In genomic region chr17:76716146-76716833, GRCh38 we compare ENCODE assay signal across 10 cellular contexts. TPM values are rescaled to one million over a fixed set of nuclear protein-coding genes. Genes with fewer than 3 reads are reported as not detected.
A peak's percentile ranks its signal among the peaks of the same experiment; 100 is the strongest.
DNase-seq lines count a peak whose midpoint lies in the region; FAIRE-seq and TF ChIP-seq lines count a peak whose summit lies in the region.
"Had no signal": no experiment of that assay in that cellular context is flagged by ENCODE, and none has a peak within 500 bp of the region (broad histone marks: within the 10 kb centered on the region; RNA-seq: fewer than 3 reads in every experiment).

No MANE protein-coding gene starts in this region.

- no peak overlapping the region for H2BK12ac ChIP-seq in trophoblast cell (ENCODE audit: low read length)

- H3K9me3 ChIP-seq in trophoblast cell (ENCODE audit: insufficient read depth, low read depth, low read length): no peaks in the 10 kb centered on the region
- H3K9me3 ChIP-seq in kidney (ENCODE audit: control insufficient read depth in 1 of 2, low read length in 2 of 2): no peaks in the 10 kb centered on the region

- no peaks in the 10 kb centered on the region for H3K9me3 Mint-ChIP-seq in activated CD4-positive, alpha-beta T cell treated with anti-CD3 and anti-CD28 coated beads, Interleukin-2, amount 10 ng/mL, durations not matched to agents 7 days and 5 days

- FAIRE-seq in kidney (lab: Jason Lieb, UNC) (no peak), D721Med (lab: Jason Lieb, UNC) (no peak)
- FAIRE-seq: TTC549 had no signal

- no peak overlapping the region for H3K23ac ChIP-seq in trophoblast cell (ENCODE audit: low read length)

- H3K4me1 ChIP-seq in trophoblast cell (ENCODE audit: control insufficient read depth in 1 of 2, insufficient read depth in 2 of 2, low read length in 2 of 2) (peaks cover 0 to 2% of the 10 kb centered on the region in 2 experiments), kidney (ENCODE audit: control insufficient read depth in 1 of 2, insufficient read depth in 1 of 2, low read depth in 1 of 2, low read length in 2 of 2) (peaks cover 8% of the 10 kb centered on the region in 2 donors)

- H3K27me3 Mint-ChIP-seq in activated CD4-positive, alpha-beta T cell treated with anti-CD3 and anti-CD28 coated beads, Interleukin-2, amount 10 ng/mL, durations not matched to agents 7 days and 5 days: no peaks in the 10 kb centered on the region

- intact Hi-C loops in kidney (cut with DNase I): no loop called here

- H3K4me2 ChIP-seq in trophoblast cell (ENCODE audit: low read length): no peak overlapping the region

- H2BK5ac ChIP-seq in trophoblast cell (ENCODE audit: low read depth, low read length, poor library complexity): no peak overlapping the region

- no peak overlapping the region for H4K12ac ChIP-seq in trophoblast cell (ENCODE audit: low read depth, low read length)

- H3K27ac Mint-ChIP-seq in activated CD4-positive, alpha-beta T cell treated with anti-CD3 and anti-CD28 coated beads, Interleukin-2, amount 10 ng/mL, durations not matched to agents 7 days and 5 days: peak overlapping the region; percentile 77

- H3K36me3 ChIP-seq in trophoblast cell (ENCODE audit: control insufficient read depth in 1 of 2, insufficient read depth in 2 of 2, low read length in 2 of 2): peaks cover 43 to 56% of the 10 kb centered on the region in 2 experiments
- peaks cover 39 to 69% of the 10 kb centered on the region in 2 donors for H3K36me3 ChIP-seq in kidney (ENCODE audit: control insufficient read depth in 1 of 2, insufficient read depth in 2 of 2, low read length in 2 of 2)

- H3K4me3 ChIP-seq in epithelial cell of esophagus (ENCODE audit: low read length) (no peak overlapping the region), trophoblast cell (ENCODE audit: low read depth, low read length) (peak overlapping the region; percentile 30), kidney (ENCODE audit: low read length in 2 of 2) (no peak overlapping the region)

- H3K18ac ChIP-seq in trophoblast cell (ENCODE audit: low read length): no peak overlapping the region

- no peak overlapping the region for H4K91ac ChIP-seq in trophoblast cell (ENCODE audit: low read depth, low read length)

- no CpG with 5 or more reads among the region's 13 CpGs for WGBS in trophoblast cell (ENCODE audit: extremely low coverage, insufficient coverage, insufficient read length)

- H3K4me3 Mint-ChIP-seq in activated CD4-positive, alpha-beta T cell treated with anti-CD3 and anti-CD28 coated beads, Interleukin-2, amount 10 ng/mL, durations not matched to agents 7 days and 5 days: peak overlapping the region; percentile 13

- DNase-seq in NCI-H2196 (lab: John Stamatoyannopoulos, UW; ENCODE audit: unreplicated experiment): peak; percentile 38
- DNase-seq in NCI-H2196 treated with DMSO at 0.1 percent for 48 hours (lab: John Stamatoyannopoulos, UW; ENCODE audit: unreplicated experiment): no peak
- DNase-seq in activated CD4-positive, alpha-beta T cell treated with anti-CD3 and anti-CD28 coated beads, Interleukin-2, amount 10 ng/mL, durations not matched to agents 7 days and 5 days: peak; percentile 67
- peak; percentile 97 for DNase-seq in epithelial cell of esophagus (ENCODE audit: low read depth)
- DNase-seq in trophoblast cell: peak; percentile 45 to 51
- no peak for DNase-seq in kidney
- no peak for DNase-seq in D721Med (ENCODE audit: insufficient read length, low spot score)
- DNase-seq in NCI-H1092 treated with DMSO at 0.1 percent for 48 hours (lab: John Stamatoyannopoulos, UW): no peak

- POLR2A ChIA-PET in activated CD4-positive, alpha-beta T cell treated with anti-CD3 and anti-CD28 coated beads, Interleukin-2, amount 10 ng/mL, durations not matched to agents 7 days and 5 days (lab: Charles Lee): interaction anchor here (0.7 to 1.1 kb wide), 2 partner anchors 9 to 1929 kb away, joined by 3 to 4 read pairs; no protein-coding TSS in a partner anchor

- no peak overlapping the region for H4K8ac ChIP-seq in trophoblast cell (ENCODE audit: low read depth, low read length)

- H3K36me3 Mint-ChIP-seq in activated CD4-positive, alpha-beta T cell treated with anti-CD3 and anti-CD28 coated beads, Interleukin-2, amount 10 ng/mL, durations not matched to agents 7 days and 5 days (ENCODE audit: low read depth): peaks cover 53% of the 10 kb centered on the region

- H3K14ac ChIP-seq in trophoblast cell (ENCODE audit: low read length): no peak overlapping the region

- no peak overlapping the region for H2AFZ ChIP-seq in trophoblast cell (ENCODE audit: insufficient read depth, low read length, poor library complexity)

- no peaks in the 10 kb centered on the region for H3K79me1 ChIP-seq in trophoblast cell (ENCODE audit: low read length)

- CTCF ChIA-PET in activated CD4-positive, alpha-beta T cell treated with anti-CD3 and anti-CD28 coated beads, Interleukin-2, amount 10 ng/mL, durations not matched to agents 7 days and 5 days (lab: Charles Lee): interaction anchor here (0.8 to 2.4 kb wide), 2 partner anchors 10 to 66 kb away, joined by 3 to 15 read pairs; partner anchors contain the start of genes JMJD6 and METTL23

- H3K9ac ChIP-seq in trophoblast cell (ENCODE audit: low read length): no peak overlapping the region
- no peak overlapping the region for H3K9ac ChIP-seq in kidney (ENCODE audit: low read length in 2 of 2)

- H3K4ac ChIP-seq in trophoblast cell (ENCODE audit: low read depth, low read length): no peak overlapping the region

- no peaks in the 10 kb centered on the region for H3K27me3 ChIP-seq in trophoblast cell (ENCODE audit: insufficient read depth, low read length)

- H3K4me1 Mint-ChIP-seq in activated CD4-positive, alpha-beta T cell treated with anti-CD3 and anti-CD28 coated beads, Interleukin-2, amount 10 ng/mL, durations not matched to agents 7 days and 5 days: peaks cover 59% of the 10 kb centered on the region

- no peak overlapping the region for H2BK120ac ChIP-seq in trophoblast cell (ENCODE audit: insufficient read depth, low read length, poor library complexity)

- H3K27ac ChIP-seq in trophoblast cell (ENCODE audit: low read depth, low read length): no peak overlapping the region
- H3K27ac ChIP-seq in kidney (ENCODE audit: low read depth in 2 of 2, low read length in 2 of 2): peak overlapping the region in 1 of 2 donors; percentile 19
- H3K27ac ChIP-seq: 22Rv1 had no signal

- no peaks in the 10 kb centered on the region for H3K79me2 ChIP-seq in trophoblast cell (ENCODE audit: control insufficient read depth, insufficient read depth, low read length, poor library complexity)

- no peak overlapping the region for H2AK5ac ChIP-seq in trophoblast cell (ENCODE audit: low read length)

- TF ChIP-seq CTCF in epithelial cell of esophagus (IDR thresholded peaks at IDR 0.05; ENCODE audit: insufficient read depth, low read depth, low read length, missing control alignments): no peak
- no peak for TF ChIP-seq CTCF in kidney (IDR thresholded peaks at IDR 0.05; ENCODE audit: borderline replicate concordance, extremely low read depth, insufficient read depth)
- no peak for TF ChIP-seq CTCF in D721Med (IDR thresholded peaks at IDR 0.05; ENCODE audit: insufficient read depth, missing control alignments)

RNA-seq across cellular contexts. Expression of gene MXRA7, which starts 5.5 kb away (rescaled TPM):
- total RNA-seq in activated CD4-positive, alpha-beta T cell treated with anti-CD3 and anti-CD28 coated beads, Interleukin-2, amount 10 ng/mL, durations not matched to agents 7 days and 5 days: 10 to 100 TPM; 25.7 to 27.3 TPM
- 84.3 and 85.1 TPM in 2 replicates for polyA plus RNA-seq in trophoblast cell (2013)
- 130 TPM for total RNA-seq in kidney
- polyA plus RNA-seq in kidney (ENCODE audit: insufficient read depth, low read depth, low replicate concordance): 72.4 TPM

RNA-seq across cellular contexts. Expression of gene JMJD6, which starts 10.1 kb away (rescaled TPM):
- 10 to 100 TPM; 42.9 to 51.3 TPM for total RNA-seq in activated CD4-positive, alpha-beta T cell treated with anti-CD3 and anti-CD28 coated beads, Interleukin-2, amount 10 ng/mL, durations not matched to agents 7 days and 5 days
- polyA plus RNA-seq in trophoblast cell (2013): 24.2 and 25.4 TPM in 2 replicates
- 23.6 TPM for total RNA-seq in kidney
- 34.3 TPM for polyA plus RNA-seq in kidney (ENCODE audit: insufficient read depth, low read depth, low replicate concordance)

RNA-seq across cellular contexts. Expression of gene METTL23, which starts 10.3 kb away (rescaled TPM):
- total RNA-seq in activated CD4-positive, alpha-beta T cell treated with anti-CD3 and anti-CD28 coated beads, Interleukin-2, amount 10 ng/mL, durations not matched to agents 7 days and 5 days: 10 to 100 TPM; 33.0 to 35.7 TPM
- 18.7 and 18.8 TPM in 2 replicates for polyA plus RNA-seq in trophoblast cell (2013)
- 38.2 TPM for total RNA-seq in kidney
- 53.0 TPM for polyA plus RNA-seq in kidney (ENCODE audit: insufficient read depth, low read depth, low replicate concordance)

RNA-seq across cellular contexts. Expression of gene SRSF2, which starts 20.8 kb away (rescaled TPM):
- 100 to 1,000 TPM; 398 to 443 TPM for total RNA-seq in activated CD4-positive, alpha-beta T cell treated with anti-CD3 and anti-CD28 coated beads, Interleukin-2, amount 10 ng/mL, durations not matched to agents 7 days and 5 days
- polyA plus RNA-seq in trophoblast cell (2013): 205 and 216 TPM in 2 replicates
- 155 TPM for total RNA-seq in kidney
- polyA plus RNA-seq in kidney (ENCODE audit: insufficient read depth, low read depth, low replicate concordance): 129 TPM

RNA-seq across cellular contexts. Expression of gene MFSD11, which starts 21.6 kb away (rescaled TPM):
- total RNA-seq in activated CD4-positive, alpha-beta T cell treated with anti-CD3 and anti-CD28 coated beads, Interleukin-2, amount 10 ng/mL, durations not matched to agents 7 days and 5 days: 10 to 100 TPM; 21.8 to 27.7 TPM
- 26.3 and 27.8 TPM in 2 replicates for polyA plus RNA-seq in trophoblast cell (2013)
- total RNA-seq in kidney: 22.6 TPM
- 12.5 TPM for polyA plus RNA-seq in kidney (ENCODE audit: insufficient read depth, low read depth, low replicate concordance)

Comparison
In these comparisons a context has a peak if more than half of its experiments do, and no peak if none do; other contexts are left out.
1. DNase-seq: peak in NCI-H2196 (single experiment), activated CD4-positive, alpha-beta T cell treated with anti-CD3 and anti-CD28 coated beads, Interleukin-2, amount 10 ng/mL, durations not matched to agents 7 days and 5 days (single experiment), epithelial cell of esophagus (single experiment) and trophoblast cell (2 of 2); none in NCI-H2196 treated with DMSO at 0.1 percent for 48 hours (single experiment), kidney (single experiment), D721Med (single experiment) and NCI-H1092 treated with DMSO at 0.1 percent for 48 hours (single experiment).